Comparison of ENCODE assay signal across 8 cellular contexts in the genomic region with DNA sequence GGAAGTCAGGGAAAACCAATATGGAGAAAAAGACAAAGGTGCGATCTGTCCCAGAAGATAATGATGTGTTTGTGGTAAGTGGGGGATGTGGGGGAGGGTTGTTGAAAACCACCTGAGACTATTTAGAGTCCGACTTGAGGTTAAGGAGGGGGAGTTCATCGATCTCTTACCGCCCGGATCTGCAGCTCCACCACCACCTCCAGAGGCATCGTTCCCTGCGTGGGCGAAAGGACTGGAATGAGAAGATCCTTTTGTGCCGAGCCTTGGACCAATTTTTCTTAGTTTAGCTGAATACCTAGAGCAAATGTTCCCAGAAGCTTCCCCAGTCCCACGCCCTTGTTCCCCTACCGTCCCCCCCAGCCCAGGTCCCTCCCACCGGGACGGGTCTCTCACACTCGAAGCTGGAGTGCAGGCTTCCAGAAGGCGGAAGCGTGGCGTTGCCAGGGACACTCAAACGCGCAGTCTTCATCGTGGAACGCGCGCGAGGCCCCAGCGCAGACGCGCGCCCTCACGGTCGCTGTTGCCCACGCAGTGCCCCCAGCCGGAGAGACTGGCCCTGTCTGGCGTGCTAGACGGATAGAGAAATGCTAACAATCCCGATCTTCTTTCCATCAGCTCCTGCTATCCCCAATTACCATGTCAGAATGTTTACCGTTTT. TPM values are rescaled to one million over a fixed set of nuclear protein-coding genes. Genes with fewer than 3 reads are reported as not detected.
DNase-seq lines count a peak whose midpoint lies in the region; ATAC-seq and TF ChIP-seq lines count a peak whose summit lies in the region.

A gene with protein sequence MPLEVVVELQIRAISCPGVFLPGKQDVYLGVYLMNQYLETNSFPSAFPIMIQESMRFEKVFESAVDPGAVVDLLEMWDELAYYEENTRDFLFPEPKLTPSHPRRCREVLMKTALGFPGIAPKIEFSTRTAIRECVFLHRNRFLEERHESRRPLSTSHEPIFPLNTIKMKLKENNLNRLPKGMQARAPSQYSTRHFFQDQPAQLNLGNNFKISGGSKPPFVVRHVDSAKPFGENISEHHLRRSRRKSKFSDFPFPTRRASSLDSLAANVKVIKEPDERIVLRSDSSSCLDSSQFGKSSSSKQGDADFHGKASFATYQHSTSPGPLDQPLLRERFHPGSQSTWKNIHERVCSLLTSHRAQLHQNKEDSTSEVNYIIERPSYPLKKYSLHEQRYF (minus strand): TSS at position 439 of the 658 bp plus-strand sequence. CDS start 230 bp downstream, at position 209.

- no peaks in the 10 kb centered on the region for H3K36me3 ChIP-seq in neural cell (ENCODE audit: insufficient read depth, low read length)

- peak within 1 kb of the TSS; percentile 98 for H3K4me3 ChIP-seq in neural cell (ENCODE audit: low read length)

- CTCF ChIA-PET in RWPE1 (lab: Yijun Ruan, JAX), result interaction anchor here (1.3 kb wide), 1 partner anchor 13 kb away, joined by 6 read pairs; a partner anchor contains a TSS
- CTCF ChIA-PET in activated naive CD4-positive, alpha-beta T cell treated with anti-CD3 and anti-CD28 coated beads, Interleukin-2, amount 10 ng/mL, durations not matched to agents 7 days and 5 days (lab: Charles Lee), result interaction anchor here (0.6 kb wide), 1 partner anchor 34 kb away, joined by 3 read pairs; no protein-coding TSS in a partner anchor

- no peaks in the 10 kb centered on the region for H3K27me3 ChIP-seq in neural cell (ENCODE audit: insufficient read depth, low read depth, low read length)

- POLR2A ChIA-PET in RWPE1 (lab: Yijun Ruan, JAX; ENCODE audit: low non-redundant PET), result interaction anchor here (0.7 kb wide), 1 partner anchor 61 kb away, joined by 3 read pairs; no protein-coding TSS in a partner anchor

- no peaks in the 10 kb centered on the region for H3K9me2 ChIP-seq in neural cell (ENCODE audit: insufficient read depth, low read length)

- no peaks in the 10 kb centered on the region for H3F3A ChIP-seq in neural cell (ENCODE audit: insufficient read depth, low read length, poor library complexity, severe bottlenecking)

- ATAC-seq in HG03066 (IDR thresholded peaks at IDR 0.05; ENCODE audit: low read depth, unreplicated experiment), result peak; percentile 36

- no peak within 1 kb of the TSS for H2AFZ ChIP-seq in neural cell (ENCODE audit: low read depth, low read length)

- peaks cover 14% of the 10 kb centered on the region for H3K27me3 Mint-ChIP-seq in activated naive CD4-positive, alpha-beta T cell treated with anti-CD3 and anti-CD28 coated beads, Interleukin-2, amount 10 ng/mL, durations not matched to agents 7 days and 5 days

- peak within 1 kb of the TSS; percentile 94 for H3K4me2 ChIP-seq in neural cell (ENCODE audit: low read length)

- H3K27ac ChIP-seq in RWPE1, result peak within 1 kb of the TSS; percentile 46
- H3K27ac ChIP-seq in neural cell (ENCODE audit: low read length), result no peak within 1 kb of the TSS

- no peak within 1 kb of the TSS for H3K9ac ChIP-seq in neural cell (ENCODE audit: low read length)

- no peak for TF ChIP-seq RAD21 in neural cell (conservative IDR thresholded peaks at IDR 0.05)

- TF ChIP-seq CTCF in RWPE1 (conservative IDR thresholded peaks at IDR 0.05; ENCODE audit: low read depth) (peak; percentile 14; the same call in 1 of the 2 replicates), neural cell (IDR thresholded peaks at IDR 0.05; ENCODE audit: poor library complexity, severe bottlenecking) (no peak)

- TF ChIP-seq EP300 in neural cell (conservative IDR thresholded peaks at IDR 0.05; ENCODE audit: poor library complexity, severe bottlenecking), result no peak

- H3K9me3 Mint-ChIP-seq in activated naive CD4-positive, alpha-beta T cell treated with anti-CD3 and anti-CD28 coated beads, Interleukin-2, amount 10 ng/mL, durations not matched to agents 7 days and 5 days, result no peaks in the 10 kb centered on the region

- no peaks in the 10 kb centered on the region for H3K79me2 ChIP-seq in neural cell (replicated peaks; ENCODE audit: insufficient read depth, low read length)

- no peaks in the 10 kb centered on the region for H4K20me1 ChIP-seq in neural cell (ENCODE audit: insufficient read depth)

- H3K9me3 ChIP-seq in neural cell (ENCODE audit: low read length), result no peaks in the 10 kb centered on the region

- peaks cover 8% of the 10 kb centered on the region for H3K36me3 Mint-ChIP-seq in activated naive CD4-positive, alpha-beta T cell treated with anti-CD3 and anti-CD28 coated beads, Interleukin-2, amount 10 ng/mL, durations not matched to agents 7 days and 5 days

- DNase-seq in DMS79 treated with DMSO at 0.1 percent for 48 hours (lab: John Stamatoyannopoulos, UW) (peak; percentile 68), RWPE1 (ENCODE audit: low spot score) (no peak), globus pallidus (ENCODE audit: low spot score) (peak; percentile 58), ureter (ENCODE audit: low spot score) (peak; percentile 56), GF-D8 (lab: John Stamatoyannopoulos, UW) (no peak)
- peak; percentile 51 for DNase-seq in activated naive CD4-positive, alpha-beta T cell treated with anti-CD3 and anti-CD28 coated beads, Interleukin-2, amount 10 ng/mL, durations not matched to agents 7 days and 5 days

- H3K27ac Mint-ChIP-seq in activated naive CD4-positive, alpha-beta T cell treated with anti-CD3 and anti-CD28 coated beads, Interleukin-2, amount 10 ng/mL, durations not matched to agents 7 days and 5 days, result no peak within 1 kb of the TSS

- peak within 1 kb of the TSS; percentile 64 for H3K4me3 Mint-ChIP-seq in activated naive CD4-positive, alpha-beta T cell treated with anti-CD3 and anti-CD28 coated beads, Interleukin-2, amount 10 ng/mL, durations not matched to agents 7 days and 5 days

- peaks cover 85% of the 10 kb centered on the region for H3K4me1 Mint-ChIP-seq in activated naive CD4-positive, alpha-beta T cell treated with anti-CD3 and anti-CD28 coated beads, Interleukin-2, amount 10 ng/mL, durations not matched to agents 7 days and 5 days

TF ChIP-seq in neural cell, 6 proteins besides CTCF, POLR2A, EP300 and RAD21:
- TF ChIP-seq TAF1 (IDR thresholded peaks at IDR 0.05; ENCODE audit: low read depth), result no peak

RNA-seq across cellular contexts. Expression of the gene that starts here (rescaled TPM):
- 0.58 and 0.89 TPM in 2 replicates for polyA plus RNA-seq in neural cell
- polyA minus RNA-seq in neural cell, result 1.4 and 1.7 TPM in 2 replicates
- total RNA-seq in ureter, result 23.1 TPM

Comparison
In these comparisons a context has a peak if more than half of its experiments do, and no peak if none do; other contexts are left out.
1. DNase-seq: peak in DMS79 treated with DMSO at 0.1 percent for 48 hours (single experiment), activated naive CD4-positive, alpha-beta T cell treated with anti-CD3 and anti-CD28 coated beads, Interleukin-2, amount 10 ng/mL, durations not matched to agents 7 days and 5 days (single experiment), globus pallidus (single experiment) and ureter (single experiment); none in RWPE1 (single experiment) and GF-D8 (single experiment).